19 cellular contexts compared by ENCODE assay signal in the genomic region with DNA sequence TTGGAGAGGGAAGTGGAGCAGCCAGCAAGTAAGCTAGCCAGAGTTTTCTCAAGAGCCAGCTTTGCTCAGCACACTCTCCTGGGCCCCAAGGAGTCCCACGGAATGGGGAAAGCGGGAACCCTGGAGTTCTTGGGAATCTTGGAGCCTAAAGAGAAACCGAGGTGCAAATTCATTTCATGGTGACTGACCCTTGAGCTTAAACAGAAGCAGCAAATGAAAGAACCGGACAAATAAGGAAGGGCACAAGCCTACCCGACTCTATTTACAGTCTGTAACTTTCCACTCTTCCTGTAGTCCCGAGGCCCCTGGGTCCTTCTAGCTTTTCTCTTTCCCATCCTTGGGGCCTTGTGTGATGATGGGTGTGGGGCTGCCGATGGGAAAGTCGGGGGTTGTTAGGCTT. TPM values are rescaled to one million over a fixed set of nuclear protein-coding genes. Genes with fewer than 3 reads are reported as not detected.
DNase-seq lines count a peak whose midpoint lies in the region; ATAC-seq and TF ChIP-seq lines count a peak whose summit lies in the region.
"Had no signal": no experiment of that assay in that cellular context is flagged by ENCODE, and none has a peak within 500 bp of the region (broad histone marks: within the 10 kb centered on the region; RNA-seq: fewer than 3 reads in every experiment).

No MANE protein-coding gene starts in this region.

- H3K4me3 Mint-ChIP-seq in activated naive CD4-positive, alpha-beta T cell treated with anti-CD3 and anti-CD28 coated beads for 36 hours: no peak overlapping the region
- no peak overlapping the region for H3K4me3 Mint-ChIP-seq in activated CD4-positive, alpha-beta memory T cell treated with anti-CD3 and anti-CD28 coated beads, Interleukin-2, amount 10 ng/mL, durations not matched to agents 7 days and 5 days
- H3K4me3 Mint-ChIP-seq: CD4-positive, alpha-beta T cell; H9 had no signal

- H3K9me3 Mint-ChIP-seq in activated naive CD4-positive, alpha-beta T cell treated with anti-CD3 and anti-CD28 coated beads for 36 hours: no peaks in the 10 kb centered on the region
- no peaks in the 10 kb centered on the region for H3K9me3 Mint-ChIP-seq in activated CD4-positive, alpha-beta memory T cell treated with anti-CD3 and anti-CD28 coated beads, Interleukin-2, amount 10 ng/mL, durations not matched to agents 7 days and 5 days
- H3K9me3 Mint-ChIP-seq: CD4-positive, alpha-beta T cell; H9 had no signal

- no peak overlapping the region for H2AFZ ChIP-seq in smooth muscle cell (ENCODE audit: low read depth)

- H3K4me1 ChIP-seq in smooth muscle cell (ENCODE audit: low read depth): peaks cover 11% of the 10 kb centered on the region

- peaks cover 82% of the 10 kb centered on the region for H3F3A ChIP-seq in smooth muscle cell (ENCODE audit: low read depth)

- CTCF ChIA-PET in activated naive CD4-positive, alpha-beta T cell treated with anti-CD3 and anti-CD28 coated beads for 36 hours (lab: Charles Lee): interaction anchor here (1.2 to 1.3 kb wide), 2 partner anchors 14 to 26 kb away, joined by 3 to 5 read pairs; no protein-coding TSS in a partner anchor
- CTCF ChIA-PET in activated CD4-positive, alpha-beta memory T cell treated with anti-CD3 and anti-CD28 coated beads, Interleukin-2, amount 10 ng/mL, durations not matched to agents 7 days and 5 days (lab: Charles Lee): no interaction called here

- peaks cover 97% of the 10 kb centered on the region for H4K20me1 ChIP-seq in smooth muscle cell (ENCODE audit: low read depth)

- DNase-seq in activated naive CD4-positive, alpha-beta T cell treated with anti-CD3 and anti-CD28 coated beads for 36 hours: no peak
- no peak for DNase-seq in activated naive CD4-positive, alpha-beta T cell (lab: John Stamatoyannopoulos, UW)
- no peak for DNase-seq in activated CD4-positive, alpha-beta memory T cell treated with anti-CD3 and anti-CD28 coated beads, Interleukin-2, amount 10 ng/mL, durations not matched to agents 7 days and 5 days
- DNase-seq in left colon (no peak), smooth muscle cell (lab: John Stamatoyannopoulos, UW; ENCODE audit: unreplicated experiment) (no peak), UCSD-AML1 (lab: John Stamatoyannopoulos, UW; ENCODE audit: unreplicated experiment) (no peak)
- DNase-seq: activated CD4-positive, alpha-beta T cell treated with anti-CD3 and anti-CD28 coated beads for 1 hour; aorta; CD4-positive, alpha-beta T cell; DND-41; H9; KG1; NCI-H748 treated with DMSO at 0.1 percent for 48 hours; psoas muscle; stimulated activated CD4-positive, alpha-beta T cell treated with anti-CD3 and anti-CD28 coated beads, Interleukin-15, amount 100 ng/mL, for 24 hours; stomach; T-helper 9 cell had no signal

- no peak overlapping the region for H3K4me3 ChIP-seq in smooth muscle cell
- H3K4me3 ChIP-seq: psoas muscle, stomach had no signal

- 85% methylated on average over 8 of the region's 8 CpGs for WGBS in smooth muscle cell (ENCODE audit: low lambda C conversion rate)

- H3K4me1 Mint-ChIP-seq in activated naive CD4-positive, alpha-beta T cell treated with anti-CD3 and anti-CD28 coated beads for 36 hours (ENCODE audit: low read depth): peaks cover 18% of the 10 kb centered on the region
- H3K4me1 Mint-ChIP-seq in activated CD4-positive, alpha-beta memory T cell treated with anti-CD3 and anti-CD28 coated beads, Interleukin-2, amount 10 ng/mL, durations not matched to agents 7 days and 5 days: peaks cover 17% of the 10 kb centered on the region

- no peaks in the 10 kb centered on the region for H3K27me3 Mint-ChIP-seq in activated naive CD4-positive, alpha-beta T cell treated with anti-CD3 and anti-CD28 coated beads for 36 hours (ENCODE audit: low read depth)
- no peaks in the 10 kb centered on the region for H3K27me3 Mint-ChIP-seq in activated CD4-positive, alpha-beta memory T cell treated with anti-CD3 and anti-CD28 coated beads, Interleukin-2, amount 10 ng/mL, durations not matched to agents 7 days and 5 days
- H3K27me3 Mint-ChIP-seq: CD4-positive, alpha-beta T cell had no signal

- intact Hi-C loops in activated naive CD4-positive, alpha-beta T cell treated with anti-CD3 and anti-CD28 coated beads for 36 hours (cut with micrococcal nuclease): no loop called here
- intact Hi-C loops in left colon (cut with DNase I, micrococcal nuclease): no loop called here

- H3K36me3 Mint-ChIP-seq in activated naive CD4-positive, alpha-beta T cell treated with anti-CD3 and anti-CD28 coated beads for 36 hours (ENCODE audit: low read depth): peaks cover 72% of the 10 kb centered on the region
- H3K36me3 Mint-ChIP-seq in activated CD4-positive, alpha-beta memory T cell treated with anti-CD3 and anti-CD28 coated beads, Interleukin-2, amount 10 ng/mL, durations not matched to agents 7 days and 5 days (ENCODE audit: low read depth): peaks cover 95% of the 10 kb centered on the region

- peak overlapping the region; percentile 60 for H3K27ac Mint-ChIP-seq in activated naive CD4-positive, alpha-beta T cell treated with anti-CD3 and anti-CD28 coated beads for 36 hours
- peak overlapping the region; percentile 26 for H3K27ac Mint-ChIP-seq in activated CD4-positive, alpha-beta memory T cell treated with anti-CD3 and anti-CD28 coated beads, Interleukin-2, amount 10 ng/mL, durations not matched to agents 7 days and 5 days
- H3K27ac Mint-ChIP-seq: CD4-positive, alpha-beta T cell had no signal

- H3K9ac ChIP-seq in smooth muscle cell (ENCODE audit: low read depth): no peak overlapping the region

- H3K79me2 ChIP-seq in smooth muscle cell (ENCODE audit: low read depth): peaks cover 3% of the 10 kb centered on the region

- no peaks in the 10 kb centered on the region for H3K27me3 ChIP-seq in smooth muscle cell (ENCODE audit: low read depth)
- H3K27me3 ChIP-seq: stomach had no signal

- H3K9me3 ChIP-seq in smooth muscle cell (replicated peaks; ENCODE audit: low read depth): no peaks in the 10 kb centered on the region
- H3K9me3 ChIP-seq: psoas muscle, stomach had no signal

- H3K36me3 ChIP-seq in smooth muscle cell (ENCODE audit: low read depth): peaks cover 27% of the 10 kb centered on the region

- H3K4me2 ChIP-seq in smooth muscle cell: no peak overlapping the region

- H3K27ac ChIP-seq in smooth muscle cell (ENCODE audit: low read depth): peak overlapping the region; percentile 52
- H3K27ac ChIP-seq: psoas muscle had no signal

- no peak for TF ChIP-seq CTCF in smooth muscle cell (IDR thresholded peaks at IDR 0.05; ENCODE audit: borderline replicate concordance, insufficient read depth, poor library complexity, severe bottlenecking)

- ATAC-seq in left colon (peak; percentile 72), HG03469 (IDR thresholded peaks at IDR 0.05; ENCODE audit: unreplicated experiment) (no peak), GM21367 (IDR thresholded peaks at IDR 0.05; ENCODE audit: unreplicated experiment) (no peak)
- ATAC-seq: psoas muscle had no signal

- POLR2A ChIA-PET in activated CD4-positive, alpha-beta memory T cell treated with anti-CD3 and anti-CD28 coated beads, Interleukin-2, amount 10 ng/mL, durations not matched to agents 7 days and 5 days (lab: Charles Lee): interaction anchor here (0.6 to 2.2 kb wide), 5 partner anchors 9 to 262 kb away, joined by 3 to 10 read pairs (median 4); no protein-coding TSS in a partner anchor

RNA-seq across cellular contexts. Expression of a gene that starts 18.1 kb away (rescaled TPM):
- total RNA-seq in activated naive CD4-positive, alpha-beta T cell treated with anti-CD3 and anti-CD28 coated beads for 36 hours: 10 to 100 TPM; 10.3 to 12.8 TPM
- 10 to 100 TPM; 11.8 to 12.8 TPM for total RNA-seq in activated CD4-positive, alpha-beta memory T cell treated with anti-CD3 and anti-CD28 coated beads, Interleukin-2, amount 10 ng/mL, durations not matched to agents 7 days and 5 days
- total RNA-seq in left colon (10 to 100 TPM; 13.0 to 14.4 TPM), smooth muscle cell (21.0 and 21.6 TPM in 2 replicates)
- polyA plus RNA-seq in smooth muscle cell: 26.1 and 36.0 TPM in 2 replicates

RNA-seq across cellular contexts. Expression of a gene that starts 29.3 kb away (rescaled TPM):
- 100 to 1,000 TPM; 486 to 497 TPM for total RNA-seq in activated naive CD4-positive, alpha-beta T cell treated with anti-CD3 and anti-CD28 coated beads for 36 hours
- 100 to 1,000 TPM; 389 to 401 TPM for total RNA-seq in activated CD4-positive, alpha-beta memory T cell treated with anti-CD3 and anti-CD28 coated beads, Interleukin-2, amount 10 ng/mL, durations not matched to agents 7 days and 5 days
- total RNA-seq in left colon (100 to 1,000 TPM in 1 of 2 donors, 10 to 100 TPM in 1; 97.7 to 106 TPM), smooth muscle cell (462 and 556 TPM in 2 replicates)
- polyA plus RNA-seq in smooth muscle cell: 280 and 356 TPM in 2 replicates
